1 cellular context compared by ENCODE assay signal in the genomic region with DNA sequence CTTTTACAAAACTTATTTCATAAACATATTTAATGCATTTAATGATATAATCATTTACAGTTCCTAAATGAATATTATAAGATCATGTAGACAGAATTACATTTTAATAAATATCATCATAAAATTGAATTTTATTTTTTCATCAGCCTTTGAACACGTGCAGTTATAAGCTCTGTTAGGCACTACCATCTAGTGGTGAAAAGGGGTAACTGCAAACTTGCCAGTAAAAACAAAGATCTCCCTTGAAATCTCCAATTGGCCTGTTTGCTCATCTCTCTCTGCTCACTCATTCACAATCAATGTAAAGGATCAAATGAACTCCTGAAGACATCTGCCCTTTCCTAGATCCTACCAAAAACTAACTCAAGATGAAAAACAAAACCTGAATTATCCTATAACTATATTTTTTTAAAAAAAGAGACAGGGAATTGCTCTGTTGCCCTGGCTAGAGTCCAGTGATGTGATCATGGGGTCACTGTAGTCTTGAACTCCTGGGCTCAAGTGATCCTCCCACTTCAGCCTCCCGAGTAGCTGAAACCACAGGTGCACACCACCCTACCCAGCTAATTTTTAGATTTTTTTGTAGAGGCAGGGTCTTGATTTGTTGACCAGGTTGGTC.
TF ChIP-seq lines count a peak whose summit lies in the region.

No MANE protein-coding gene starts in this region.

TF ChIP-seq in GM12878, 131 proteins besides CTCF, POLR2A, EP300 and RAD21 (continued from another document):
- TF ChIP-seq, protein P1, sequence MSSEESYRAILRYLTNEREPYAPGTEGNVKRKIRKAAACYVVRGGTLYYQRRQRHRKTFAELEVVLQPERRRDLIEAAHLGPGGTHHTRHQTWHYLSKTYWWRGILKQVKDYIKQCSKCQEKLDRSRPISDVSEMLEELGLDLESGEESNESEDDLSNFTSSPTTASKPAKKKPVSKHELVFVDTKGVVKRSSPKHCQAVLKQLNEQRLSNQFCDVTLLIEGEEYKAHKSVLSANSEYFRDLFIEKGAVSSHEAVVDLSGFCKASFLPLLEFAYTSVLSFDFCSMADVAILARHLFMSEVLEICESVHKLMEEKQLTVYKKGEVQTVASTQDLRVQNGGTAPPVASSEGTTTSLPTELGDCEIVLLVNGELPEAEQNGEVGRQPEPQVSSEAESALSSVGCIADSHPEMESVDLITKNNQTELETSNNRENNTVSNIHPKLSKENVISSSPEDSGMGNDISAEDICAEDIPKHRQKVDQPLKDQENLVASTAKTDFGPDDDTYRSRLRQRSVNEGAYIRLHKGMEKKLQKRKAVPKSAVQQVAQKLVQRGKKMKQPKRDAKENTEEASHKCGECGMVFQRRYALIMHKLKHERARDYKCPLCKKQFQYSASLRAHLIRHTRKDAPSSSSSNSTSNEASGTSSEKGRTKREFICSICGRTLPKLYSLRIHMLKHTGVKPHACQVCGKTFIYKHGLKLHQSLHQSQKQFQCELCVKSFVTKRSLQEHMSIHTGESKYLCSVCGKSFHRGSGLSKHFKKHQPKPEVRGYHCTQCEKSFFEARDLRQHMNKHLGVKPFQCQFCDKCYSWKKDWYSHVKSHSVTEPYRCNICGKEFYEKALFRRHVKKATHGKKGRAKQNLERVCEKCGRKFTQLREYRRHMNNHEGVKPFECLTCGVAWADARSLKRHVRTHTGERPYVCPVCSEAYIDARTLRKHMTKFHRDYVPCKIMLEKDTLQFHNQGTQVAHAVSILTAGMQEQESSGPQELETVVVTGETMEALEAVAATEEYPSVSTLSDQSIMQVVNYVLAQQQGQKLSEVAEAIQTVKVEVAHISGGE (CRISPR knock-in tag; IDR thresholded peaks at IDR 0.05): no peak
- TF ChIP-seq, protein P2, sequence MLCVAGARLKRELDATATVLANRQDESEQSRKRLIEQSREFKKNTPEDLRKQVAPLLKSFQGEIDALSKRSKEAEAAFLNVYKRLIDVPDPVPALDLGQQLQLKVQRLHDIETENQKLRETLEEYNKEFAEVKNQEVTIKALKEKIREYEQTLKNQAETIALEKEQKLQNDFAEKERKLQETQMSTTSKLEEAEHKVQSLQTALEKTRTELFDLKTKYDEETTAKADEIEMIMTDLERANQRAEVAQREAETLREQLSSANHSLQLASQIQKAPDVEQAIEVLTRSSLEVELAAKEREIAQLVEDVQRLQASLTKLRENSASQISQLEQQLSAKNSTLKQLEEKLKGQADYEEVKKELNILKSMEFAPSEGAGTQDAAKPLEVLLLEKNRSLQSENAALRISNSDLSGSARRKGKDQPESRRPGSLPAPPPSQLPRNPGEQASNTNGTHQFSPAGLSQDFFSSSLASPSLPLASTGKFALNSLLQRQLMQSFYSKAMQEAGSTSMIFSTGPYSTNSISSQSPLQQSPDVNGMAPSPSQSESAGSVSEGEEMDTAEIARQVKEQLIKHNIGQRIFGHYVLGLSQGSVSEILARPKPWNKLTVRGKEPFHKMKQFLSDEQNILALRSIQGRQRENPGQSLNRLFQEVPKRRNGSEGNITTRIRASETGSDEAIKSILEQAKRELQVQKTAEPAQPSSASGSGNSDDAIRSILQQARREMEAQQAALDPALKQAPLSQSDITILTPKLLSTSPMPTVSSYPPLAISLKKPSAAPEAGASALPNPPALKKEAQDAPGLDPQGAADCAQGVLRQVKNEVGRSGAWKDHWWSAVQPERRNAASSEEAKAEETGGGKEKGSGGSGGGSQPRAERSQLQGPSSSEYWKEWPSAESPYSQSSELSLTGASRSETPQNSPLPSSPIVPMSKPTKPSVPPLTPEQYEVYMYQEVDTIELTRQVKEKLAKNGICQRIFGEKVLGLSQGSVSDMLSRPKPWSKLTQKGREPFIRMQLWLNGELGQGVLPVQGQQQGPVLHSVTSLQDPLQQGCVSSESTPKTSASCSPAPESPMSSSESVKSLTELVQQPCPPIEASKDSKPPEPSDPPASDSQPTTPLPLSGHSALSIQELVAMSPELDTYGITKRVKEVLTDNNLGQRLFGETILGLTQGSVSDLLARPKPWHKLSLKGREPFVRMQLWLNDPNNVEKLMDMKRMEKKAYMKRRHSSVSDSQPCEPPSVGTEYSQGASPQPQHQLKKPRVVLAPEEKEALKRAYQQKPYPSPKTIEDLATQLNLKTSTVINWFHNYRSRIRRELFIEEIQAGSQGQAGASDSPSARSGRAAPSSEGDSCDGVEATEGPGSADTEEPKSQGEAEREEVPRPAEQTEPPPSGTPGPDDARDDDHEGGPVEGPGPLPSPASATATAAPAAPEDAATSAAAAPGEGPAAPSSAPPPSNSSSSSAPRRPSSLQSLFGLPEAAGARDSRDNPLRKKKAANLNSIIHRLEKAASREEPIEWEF (IDR thresholded peaks at IDR 0.05; ENCODE audit: insufficient replicate concordance, low read depth, low read length): no peak
- TF ChIP-seq, protein P3, sequence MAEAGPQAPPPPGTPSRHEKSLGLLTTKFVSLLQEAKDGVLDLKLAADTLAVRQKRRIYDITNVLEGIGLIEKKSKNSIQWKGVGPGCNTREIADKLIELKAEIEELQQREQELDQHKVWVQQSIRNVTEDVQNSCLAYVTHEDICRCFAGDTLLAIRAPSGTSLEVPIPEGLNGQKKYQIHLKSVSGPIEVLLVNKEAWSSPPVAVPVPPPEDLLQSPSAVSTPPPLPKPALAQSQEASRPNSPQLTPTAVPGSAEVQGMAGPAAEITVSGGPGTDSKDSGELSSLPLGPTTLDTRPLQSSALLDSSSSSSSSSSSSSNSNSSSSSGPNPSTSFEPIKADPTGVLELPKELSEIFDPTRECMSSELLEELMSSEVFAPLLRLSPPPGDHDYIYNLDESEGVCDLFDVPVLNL (IDR thresholded peaks at IDR 0.05; ENCODE audit: low read depth, low read length): no peak
- TF ChIP-seq BHLHE40 (IDR thresholded peaks at IDR 0.05; ENCODE audit: borderline replicate concordance in 1 of 2, low read depth in 2 of 2, low read length in 1 of 2) (peak; percentile 65 to 87; a peak in 3 of 4 replicates), SMC3 (IDR thresholded peaks at IDR 0.05; ENCODE audit: borderline replicate concordance, low read length) (peak; percentile 68), WRNIP1 (IDR thresholded peaks at IDR 0.05; ENCODE audit: borderline replicate concordance, low read depth, low read length) (no peak), SUPT20H (IDR thresholded peaks at IDR 0.05; ENCODE audit: borderline replicate concordance, control insufficient read depth, low read depth, low read length) (no peak)
